In genomic region chr2:201956361-201956760, GRCh38 we compare ENCODE assay signal across 15 cellular contexts.
"Had no signal": no experiment of that assay in that cellular context is flagged by ENCODE, and none has a peak within 500 bp of the region (broad histone marks: within the 10 kb centered on the region; RNA-seq: fewer than 3 reads in every experiment).

No MANE protein-coding gene starts in this region.

- H3K4me1 ChIP-seq: foreskin keratinocyte, stomach, upper lobe of right lung had no signal

- DNase-seq: activated B cell treated with CpG ODN at 0.5 μM for 24 hours; activated CD4-positive, alpha-beta memory T cell treated with anti-CD3 and anti-CD28 coated beads for 36 hours; activated CD4-positive, alpha-beta T cell treated with anti-CD3 and anti-CD28 coated beads for 4 hours; activated naive CD8-positive, alpha-beta T cell treated with anti-CD3 and anti-CD28 coated beads for 36 hours; amniotic stem cell; foreskin keratinocyte; glutamatergic neuron; hippocampal formation; left cardiac atrium; natural killer cell; stomach; SW 1271; upper lobe of right lung had no signal

- H3K9me3 Mint-ChIP-seq: activated B cell treated with CpG ODN at 0.5 μM for 24 hours; activated CD4-positive, alpha-beta memory T cell treated with anti-CD3 and anti-CD28 coated beads for 36 hours; activated naive CD8-positive, alpha-beta T cell treated with anti-CD3 and anti-CD28 coated beads for 36 hours; natural killer cell had no signal

- H3K36me3 ChIP-seq: stomach, thoracic aorta, upper lobe of right lung had no signal

- H3K4me3 ChIP-seq: skin epidermis, stomach, thoracic aorta, upper lobe of right lung had no signal

- H3K4me1 Mint-ChIP-seq: activated naive CD8-positive, alpha-beta T cell treated with anti-CD3 and anti-CD28 coated beads for 36 hours; natural killer cell had no signal

- H3K9me3 ChIP-seq: stomach, thoracic aorta, upper lobe of right lung had no signal

- H3K4me3 Mint-ChIP-seq: activated B cell treated with CpG ODN at 0.5 μM for 24 hours; activated CD4-positive, alpha-beta memory T cell treated with anti-CD3 and anti-CD28 coated beads for 36 hours; activated naive CD8-positive, alpha-beta T cell treated with anti-CD3 and anti-CD28 coated beads for 36 hours; natural killer cell had no signal

- ATAC-seq: foreskin keratinocyte, natural killer cell had no signal

- H3K27me3 ChIP-seq: upper lobe of right lung had no signal

- H3K36me3 Mint-ChIP-seq: activated CD4-positive, alpha-beta memory T cell treated with anti-CD3 and anti-CD28 coated beads for 36 hours; activated naive CD8-positive, alpha-beta T cell treated with anti-CD3 and anti-CD28 coated beads for 36 hours; natural killer cell had no signal

- H3K27ac Mint-ChIP-seq: activated B cell treated with CpG ODN at 0.5 μM for 24 hours; activated CD4-positive, alpha-beta memory T cell treated with anti-CD3 and anti-CD28 coated beads for 36 hours; activated naive CD8-positive, alpha-beta T cell treated with anti-CD3 and anti-CD28 coated beads for 36 hours; natural killer cell had no signal
